19 cellular contexts compared by ENCODE assay signal in the genomic region with DNA sequence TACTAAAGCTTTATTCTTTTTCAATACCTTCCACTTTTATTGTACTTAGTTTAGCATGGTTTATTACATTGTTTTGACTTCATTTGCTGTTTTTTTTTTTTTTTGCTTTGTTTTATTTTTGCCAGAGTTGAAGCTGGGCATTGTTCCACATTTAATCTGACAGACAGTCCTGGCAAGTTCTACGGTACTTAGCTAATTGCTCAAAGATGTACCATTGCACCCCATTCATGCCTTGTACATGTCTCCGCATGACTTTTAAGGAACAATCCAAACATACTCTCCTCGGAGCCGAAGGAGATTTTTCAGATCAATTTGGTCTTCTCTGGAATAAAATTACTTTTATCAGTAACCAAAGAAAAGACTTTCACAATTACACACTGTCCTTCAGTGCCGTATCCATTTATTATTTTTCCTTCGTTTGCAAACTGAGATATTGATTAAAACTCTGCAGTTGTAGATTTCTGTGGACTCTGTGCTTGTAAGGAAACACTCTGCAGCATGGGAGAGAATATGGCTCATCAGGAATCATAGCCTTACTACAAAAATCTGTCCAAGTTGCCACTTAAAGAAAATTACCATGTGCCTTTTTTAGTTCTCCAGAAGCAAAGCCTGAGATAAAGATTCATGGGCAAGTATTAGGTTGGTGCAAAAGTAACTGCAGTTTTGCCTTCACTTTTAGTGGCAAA.
DNase-seq lines count a peak whose midpoint lies in the region; ATAC-seq and TF ChIP-seq lines count a peak whose summit lies in the region.
"Had no signal": no experiment of that assay in that cellular context is flagged by ENCODE, and none has a peak within 500 bp of the region (broad histone marks: within the 10 kb centered on the region; RNA-seq: fewer than 3 reads in every experiment).

No MANE protein-coding gene starts in this region.

- H3K9me3 ChIP-seq in WERI-Rb-1 (ENCODE audit: severe bottlenecking): no peaks in the 10 kb centered on the region
- no peaks in the 10 kb centered on the region for H3K9me3 ChIP-seq in sigmoid colon
- H3K9me3 ChIP-seq: SK-N-SH had no signal

- no peaks in the 10 kb centered on the region for H3K4me1 ChIP-seq in sigmoid colon

- peak; percentile 10 for DNase-seq in GM04504 (ENCODE audit: low read depth)
- peak; percentile 49 for DNase-seq in RWPE1 (ENCODE audit: low spot score)
- peak; percentile 39 for DNase-seq in epithelial cell of prostate (ENCODE audit: low read depth, low spot score)
- peak; percentile 5 for DNase-seq in medulla oblongata (ENCODE audit: extremely low spot score)
- DNase-seq in stimulated activated naive CD8-positive, alpha-beta T cell treated with anti-CD3 and anti-CD28 coated beads, Interleukin-15, Interleukin-2, amounts not matched to agents 100 U/mL and 50 U/mL, for 24 hours: no peak
- no peak for DNase-seq in WERI-Rb-1
- no peak for DNase-seq in NAMALWA (ENCODE audit: low spot score)
- no peak for DNase-seq in sigmoid colon
- DNase-seq: DMS 273 treated with DMSO at 0.1 percent for 48 hours, GDM1, H7, Karpas-422, NCI-H1417 treated with DMSO at 0.1 percent for 48 hours, NCI-H1930, NCI-H510A, NCI-H774, Right ventricle myocardium superior, SK-N-SH had no signal

- WGBS in sigmoid colon, 2 donors: 78 to 86% methylated on average over 6 of the region's 6 CpGs

- no peaks in the 10 kb centered on the region for H3K27me3 ChIP-seq in WERI-Rb-1 (ENCODE audit: insufficient read depth, low read depth, severe bottlenecking)
- no peaks in the 10 kb centered on the region for H3K27me3 ChIP-seq in sigmoid colon

- TF ChIP-seq CTCF in RWPE1 (conservative IDR thresholded peaks at IDR 0.05; ENCODE audit: low read depth) (no peak), WERI-Rb-1 (IDR thresholded peaks at IDR 0.05; ENCODE audit: low read depth, low read length) (no peak), sigmoid colon (IDR thresholded peaks at IDR 0.05) (no peak)

- H3K27ac ChIP-seq in RWPE1 (no peak overlapping the region), epithelial cell of prostate (peak overlapping the region; percentile 41), WERI-Rb-1 (no peak overlapping the region), sigmoid colon (no peak overlapping the region)
- H3K27ac ChIP-seq: C4-2B had no signal

- intact Hi-C loops in sigmoid colon (cut with DNase I): no loop called here

- no peak for TF ChIP-seq EP300 in sigmoid colon (IDR thresholded peaks at IDR 0.05)

- H3K4me3 ChIP-seq in WERI-Rb-1 (ENCODE audit: low read depth, low read length): no peak overlapping the region
- no peak overlapping the region for H3K4me3 ChIP-seq in sigmoid colon

- CTCF ChIA-PET in RWPE1 (lab: Yijun Ruan, JAX): interaction anchor here (0.7 kb wide), 1 partner anchor 751 kb away, joined by 3 read pairs; no protein-coding TSS in a partner anchor

- no peak for TF ChIP-seq POLR2A in sigmoid colon (IDR thresholded peaks at IDR 0.05)

- POLR2A ChIA-PET in RWPE1 (lab: Yijun Ruan, JAX; ENCODE audit: low non-redundant PET): interaction anchor here (0.7 kb wide), 1 partner anchor 476 kb away, joined by 4 read pairs; no protein-coding TSS in a partner anchor

- H3K36me3 ChIP-seq in WERI-Rb-1 (no peaks in the 10 kb centered on the region), sigmoid colon (no peaks in the 10 kb centered on the region)

- ATAC-seq in stimulated activated naive CD8-positive, alpha-beta T cell treated with anti-CD3 and anti-CD28 coated beads, Interleukin-15, Interleukin-2, amounts not matched to agents 100 U/mL and 50 U/mL, for 24 hours: no peak

Comparison
In these comparisons a context has a peak if more than half of its experiments do, and no peak if none do; other contexts are left out.
1. DNase-seq: peak in GM04504 (single experiment), RWPE1 (single experiment), epithelial cell of prostate (single experiment) and medulla oblongata (single experiment); none in stimulated activated naive CD8-positive, alpha-beta T cell treated with anti-CD3 and anti-CD28 coated beads, Interleukin-15, Interleukin-2, amounts not matched to agents 100 U/mL and 50 U/mL, for 24 hours (single experiment), WERI-Rb-1 (single experiment), NAMALWA (single experiment) and sigmoid colon (single experiment).